ENCODE assay signal across 22 cellular contexts in genomic region chr2:52632543-52632942, GRCh38.
"Had no signal": no experiment of that assay in that cellular context is flagged by ENCODE, and none has a peak within 500 bp of the region (broad histone marks: within the 10 kb centered on the region; RNA-seq: fewer than 3 reads in every experiment).

No MANE protein-coding gene starts in this region.

- H3K4me3 Mint-ChIP-seq: dendritic cell treated with granulocyte-macrophage colony-stimulating factor and Interleukin-4, amounts not matched to agents 40 ng/mL and 50 ng/mL, for 4 days; naive thymus-derived CD4-positive, alpha-beta T cell; neural crest cell had no signal

- H3K27me3 Mint-ChIP-seq: dendritic cell treated with granulocyte-macrophage colony-stimulating factor and Interleukin-4, amounts not matched to agents 40 ng/mL and 50 ng/mL, for 4 days; naive thymus-derived CD4-positive, alpha-beta T cell had no signal

- H3K36me3 ChIP-seq: ovary, thyroid gland, upper lobe of left lung, uterus had no signal

- H3K27me3 ChIP-seq: ovary, thyroid gland, upper lobe of left lung, uterus had no signal

- H3K4me1 Mint-ChIP-seq: naive thymus-derived CD4-positive, alpha-beta T cell; neural crest cell had no signal

- H3K4me3 ChIP-seq: lung, ovary, thyroid gland, upper lobe of left lung, uterus had no signal

- DNase-seq: cerebellar nuclear complex; foreskin melanocyte; head of caudate nucleus; hippocampal formation; left colon; left ventricle myocardium superior; naive thymus-derived CD4-positive, alpha-beta T cell; nucleus accumbens; ovary; right cardiac atrium; small intestine; stimulated activated CD4-positive, alpha-beta T cell treated with anti-CD3 and anti-CD28 coated beads, Interleukin-12 subunit alpha, Interleukin-12 subunit beta, amount 100 ng/mL, for 4 hours; stimulated activated CD4-positive, alpha-beta T cell treated with anti-CD3 and anti-CD28 coated beads, Interleukin-2, amount 100 ng/mL, for 48 hours; stimulated activated naive CD4-positive, alpha-beta T cell treated with Interleukin-2 at 50 U/mL for 16 hours; thyroid gland; upper lobe of left lung; uterus had no signal

- H3K27ac ChIP-seq: ovary, thyroid gland, upper lobe of left lung, uterus had no signal

- H3K36me3 Mint-ChIP-seq: naive thymus-derived CD4-positive, alpha-beta T cell had no signal

- H3K27ac Mint-ChIP-seq: dendritic cell treated with granulocyte-macrophage colony-stimulating factor and Interleukin-4, amounts not matched to agents 40 ng/mL and 50 ng/mL, for 4 days; naive thymus-derived CD4-positive, alpha-beta T cell had no signal

- H3K9me3 ChIP-seq: thyroid gland, uterus had no signal

- FAIRE-seq: colon, endothelial cell of umbilical vein, small intestine had no signal

- H3K4me1 ChIP-seq: thyroid gland, upper lobe of left lung, uterus had no signal
